ENCODE assay signal across 8 cellular contexts in the genomic region with DNA sequence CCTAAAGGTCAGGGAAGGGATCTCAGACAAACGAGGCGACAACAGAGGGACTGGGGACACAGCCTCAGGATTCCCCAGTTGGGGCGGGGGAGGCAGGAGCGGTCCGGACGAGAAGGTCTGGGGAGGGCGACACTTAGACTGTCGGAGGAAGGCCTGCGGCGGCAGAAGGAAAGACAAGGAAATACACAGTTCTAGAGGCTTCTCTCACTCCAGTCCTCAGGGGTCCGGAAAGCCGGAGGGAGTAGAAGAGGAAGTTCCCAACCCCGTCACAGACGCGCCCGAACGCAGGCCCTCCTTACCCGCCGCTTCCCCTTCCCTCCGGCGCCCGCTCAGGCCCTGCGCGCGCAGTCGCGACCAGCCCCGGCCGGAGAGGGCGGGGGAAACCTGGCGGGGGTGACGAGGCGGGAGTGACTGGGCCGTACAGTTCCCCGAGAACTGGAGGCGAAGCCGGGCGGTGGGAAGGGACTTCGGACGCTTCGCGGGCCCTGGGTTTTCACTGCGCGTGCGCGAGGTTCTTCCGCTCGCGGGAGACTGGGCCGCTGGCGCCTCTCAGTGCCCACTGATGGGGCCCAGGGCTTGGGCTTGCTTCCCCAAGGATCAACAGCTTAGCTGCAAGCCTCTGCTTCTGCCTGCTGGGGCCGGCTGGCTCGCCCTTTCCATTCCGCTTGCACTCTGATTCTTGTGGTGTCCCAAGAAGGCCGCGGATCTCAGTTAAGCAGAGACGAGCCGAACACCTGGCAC. TPM values are rescaled to one million over a fixed set of nuclear protein-coding genes. Genes with fewer than 3 reads are reported as not detected.
A peak's percentile ranks its signal among the peaks of the same experiment; 100 is the strongest.
DNase-seq lines count a peak whose midpoint lies in the region; ATAC-seq and TF ChIP-seq lines count a peak whose summit lies in the region.

A gene (minus strand): TSS at position 356 of the 741 bp plus-strand sequence. CDS start 4,242 bp downstream, outside the sequence.

- H3K4me3 ChIP-seq in BJ (ENCODE audit: low read depth, low read length) (peak within 1 kb of the TSS; percentile 83), choroid plexus epithelial cell (ENCODE audit: low read depth, low read length) (peak within 1 kb of the TSS; percentile 84)

- no peaks in the 10 kb centered on the region for H3K36me3 ChIP-seq in BJ (ENCODE audit: control insufficient read depth, insufficient read depth, low read length)

- no peaks in the 10 kb centered on the region for H3K27me3 ChIP-seq in BJ (ENCODE audit: control insufficient read depth, insufficient read depth, low read length)

- no peaks in the 10 kb centered on the region for H3K27me3 Mint-ChIP-seq in activated CD4-positive, alpha-beta T cell treated with anti-CD3 and anti-CD28 coated beads for 36 hours

- POLR2A ChIA-PET in BJ (lab: Charles Lee), result interaction anchor here (0.6 kb wide), 1 partner anchor 123 kb away, joined by 3 read pairs; no protein-coding TSS in a partner anchor
- POLR2A ChIA-PET in activated CD4-positive, alpha-beta T cell treated with anti-CD3 and anti-CD28 coated beads for 36 hours (lab: Charles Lee), result no interaction called here

- TF ChIP-seq CTCF in BJ (IDR thresholded peaks at IDR 0.05; ENCODE audit: insufficient read depth, low read depth, low read length) (0 out of 2 replicates have a peak, but pooled peaks have one; percentile 10), choroid plexus epithelial cell (conservative IDR thresholded peaks at IDR 0.05; ENCODE audit: low read depth, low read length) (peak; percentile 36)

- H3K36me3 Mint-ChIP-seq in activated CD4-positive, alpha-beta T cell treated with anti-CD3 and anti-CD28 coated beads for 36 hours (ENCODE audit: low read depth), result peaks cover 5% of the 10 kb centered on the region

- peaks cover 8% of the 10 kb centered on the region for H3K9me3 Mint-ChIP-seq in activated CD4-positive, alpha-beta T cell treated with anti-CD3 and anti-CD28 coated beads for 36 hours (ENCODE audit: low read depth)

- intact Hi-C loops in activated CD4-positive, alpha-beta T cell treated with anti-CD3 and anti-CD28 coated beads for 36 hours (cut with DNase I, micrococcal nuclease), result loop anchor here (1.0 to 5.0 kb wide), 14 partner anchors 52 to 553 kb away; a partner anchor contains a TSS

- H3K4me3 Mint-ChIP-seq in activated CD4-positive, alpha-beta T cell treated with anti-CD3 and anti-CD28 coated beads for 36 hours, result peak within 1 kb of the TSS; percentile 93

- H3K27ac Mint-ChIP-seq in activated CD4-positive, alpha-beta T cell treated with anti-CD3 and anti-CD28 coated beads for 36 hours, result peak within 1 kb of the TSS; percentile 95

- DNase-seq in BJ (ENCODE audit: low read depth) (peak; percentile 82), GM19238 (ENCODE audit: insufficient read length, low spot score) (peak; percentile 97), NCI-H524 (lab: John Stamatoyannopoulos, UW) (peak; percentile 88 to 95), choroid plexus epithelial cell (ENCODE audit: low read depth) (peak; percentile 98), kidney tubule cell (ENCODE audit: low spot score) (peak; percentile 98)
- peak; percentile 97 for DNase-seq in activated CD4-positive, alpha-beta T cell treated with anti-CD3 and anti-CD28 coated beads for 36 hours
- peak; percentile 80 to 96 (median 89) for DNase-seq in stimulated activated CD4-positive, alpha-beta T cell treated with anti-CD3 and anti-CD28 coated beads, Interleukin-1b, Interleukin-23, amount 100 ng/mL, for 24 hours (ENCODE audit: low read depth in 4 of 4, low spot score in 1 of 4)

- CTCF ChIA-PET in BJ (lab: Yijun Ruan, JAX), result interaction anchor here (0.6 to 0.9 kb wide), 2 partner anchors 64 to 448 kb away, joined by 3 read pairs; a partner anchor contains a TSS
- CTCF ChIA-PET in activated CD4-positive, alpha-beta T cell treated with anti-CD3 and anti-CD28 coated beads for 36 hours (lab: Charles Lee), result interaction anchor here (0.6 kb wide), 1 partner anchor 14 kb away, joined by 3 read pairs; no protein-coding TSS in a partner anchor

- peak; percentile 89 for ATAC-seq in HG03442 (IDR thresholded peaks at IDR 0.05; ENCODE audit: unreplicated experiment)
- peak; percentile 99 for ATAC-seq in activated CD4-positive, alpha-beta T cell treated with anti-CD3 and anti-CD28 coated beads for 36 hours

- H3K4me1 Mint-ChIP-seq in activated CD4-positive, alpha-beta T cell treated with anti-CD3 and anti-CD28 coated beads for 36 hours, result peaks cover 27% of the 10 kb centered on the region

RNA-seq across cellular contexts. Expression of the gene that starts here (rescaled TPM):
- polyA plus RNA-seq in BJ (2011; rRNA removed), result 4.4 and 9.6 TPM in 2 replicates
- 4.8 and 5.2 TPM in 2 replicates for polyA minus RNA-seq in BJ (2011; rRNA and poly(A)+ RNA removed)
- total RNA-seq in activated CD4-positive, alpha-beta T cell treated with anti-CD3 and anti-CD28 coated beads for 36 hours, result 10 to 100 TPM; 11.6 to 21.8 TPM

Comparison
In these comparisons a context has a peak if more than half of its experiments do, and no peak if none do; other contexts are left out.
1. Peak in every context shown above with its lines: DNase-seq, ATAC-seq and H3K4me3 ChIP-seq.